In the genomic region with DNA sequence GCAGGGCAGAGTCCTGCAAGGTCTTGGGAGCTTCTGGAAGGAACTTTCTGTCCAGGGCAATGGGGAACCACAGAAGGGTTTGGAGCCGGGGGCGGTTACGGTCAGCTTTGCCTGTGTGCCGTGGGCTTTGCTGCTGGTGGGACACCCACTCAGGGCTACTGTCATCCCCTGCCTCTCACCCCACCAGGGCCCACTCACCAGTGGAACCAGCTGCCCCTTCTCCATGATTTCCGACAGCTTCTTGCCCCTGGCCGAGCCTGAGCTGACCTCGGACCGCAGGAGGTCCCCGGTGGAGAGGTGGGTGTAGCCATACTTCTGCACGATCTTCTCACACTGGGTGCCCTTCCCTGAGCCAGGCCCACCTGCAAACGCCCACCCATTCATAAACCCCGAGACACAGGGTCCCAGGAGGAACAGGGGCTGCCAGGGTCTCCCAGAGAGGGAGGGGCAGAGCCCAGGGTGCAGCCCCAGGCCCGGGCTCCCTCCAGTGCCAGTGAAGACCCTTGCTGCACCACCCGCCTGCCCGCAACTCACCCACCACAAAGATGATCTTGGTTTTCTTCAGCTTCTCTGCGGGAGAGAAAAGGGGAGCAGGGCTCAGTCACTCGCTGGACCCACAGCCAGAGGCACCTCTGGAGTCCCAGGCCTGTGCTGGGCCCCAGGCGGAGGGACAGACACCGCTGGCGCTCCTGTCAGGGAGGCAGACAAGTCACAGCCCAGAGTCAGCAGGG, we compare ENCODE assay signal across 17 cellular contexts. TPM values are rescaled to one million over a fixed set of nuclear protein-coding genes. Genes with fewer than 3 reads are reported as not detected.
DNase-seq lines count a peak whose midpoint lies in the region; ATAC-seq and TF ChIP-seq lines count a peak whose summit lies in the region.
"Had no signal": no experiment of that assay in that cellular context is flagged by ENCODE, and none has a peak within 500 bp of the region (broad histone marks: within the 10 kb centered on the region; RNA-seq: fewer than 3 reads in every experiment).

No MANE protein-coding gene starts in this region.

- no peaks in the 10 kb centered on the region for H3K79me2 ChIP-seq in neural progenitor cell (ENCODE audit: low read depth)

- no peaks in the 10 kb centered on the region for H3K27me3 ChIP-seq in NT2/D1 (ENCODE audit: insufficient read depth, insufficient read length)
- H3K27me3 ChIP-seq in neural progenitor cell, result no peaks in the 10 kb centered on the region
- H3K27me3 ChIP-seq in tibial artery, result no peaks in the 10 kb centered on the region

- H3K4me2 ChIP-seq in neural progenitor cell, result no peak overlapping the region
- H3K4me2 ChIP-seq: KMS-11 had no signal

- H3K9me3 Mint-ChIP-seq in brain, result no peaks in the 10 kb centered on the region
- no peaks in the 10 kb centered on the region for H3K9me3 Mint-ChIP-seq in neural progenitor cell
- H3K9me3 Mint-ChIP-seq: CD8-positive, alpha-beta T cell had no signal

- peak overlapping the region in 4 of 5 experiments; percentile 28 to 89 (median 67) for H3K27ac Mint-ChIP-seq in brain
- peak overlapping the region; percentile 97 for H3K27ac Mint-ChIP-seq in neural progenitor cell
- H3K27ac Mint-ChIP-seq: B cell; CD8-positive, alpha-beta T cell had no signal

- H3F3A ChIP-seq in neural progenitor cell (ENCODE audit: low read depth), result no peaks in the 10 kb centered on the region

- H3K4me3 Mint-ChIP-seq in brain (peak overlapping the region; percentile 12 to 57 (median 26)), neural progenitor cell (peak overlapping the region; percentile 63)
- H3K4me3 Mint-ChIP-seq: B cell; CD8-positive, alpha-beta T cell had no signal

- H3K27me3 Mint-ChIP-seq in brain (no peaks in the 10 kb centered on the region), neural progenitor cell (ENCODE audit: insufficient read depth, low read depth) (peaks cover 8% of the 10 kb centered on the region)
- H3K27me3 Mint-ChIP-seq: B cell had no signal

- TF ChIP-seq CTCF in brain (conservative IDR thresholded peaks at IDR 0.05) (no peak), neural progenitor cell (IDR thresholded peaks at IDR 0.05) (no peak), tibial artery (IDR thresholded peaks at IDR 0.05) (no peak)

- H3K9me3 ChIP-seq in NT2/D1 (ENCODE audit: insufficient read depth, low read length) (no peaks in the 10 kb centered on the region), neural progenitor cell (ENCODE audit: low read depth) (no peaks in the 10 kb centered on the region), tibial artery (no peaks in the 10 kb centered on the region)

- no peak for ATAC-seq in HG03108 (IDR thresholded peaks at IDR 0.05; ENCODE audit: unreplicated experiment)
- ATAC-seq: CD8-positive, alpha-beta T cell; HCT116 had no signal

- peaks cover 15% of the 10 kb centered on the region for H3K36me3 Mint-ChIP-seq in brain
- no peaks in the 10 kb centered on the region for H3K36me3 Mint-ChIP-seq in neural progenitor cell
- H3K36me3 Mint-ChIP-seq: CD8-positive, alpha-beta T cell had no signal

- no peak overlapping the region for H3K27ac ChIP-seq in neural progenitor cell
- peak overlapping the region; percentile 76 to 81 for H3K27ac ChIP-seq in tibial artery
- H3K27ac ChIP-seq: HL-60, KMS-11 had no signal

- DNase-seq in NT2/D1 (ENCODE audit: low read depth, low spot score) (no peak), neural progenitor cell (ENCODE audit: low spot score) (no peak), tibial artery (no peak), activated gamma-delta T cell (lab: John Stamatoyannopoulos, UW) (no peak)
- DNase-seq in stimulated activated CD4-positive, alpha-beta T cell treated with anti-CD3 and anti-CD28 coated beads, Interleukin-2, amount 100 ng/mL, for 24 hours, result no peak
- DNase-seq: CD8-positive, alpha-beta T cell; DND-41; GDM1; NCI-H1092; NCI-H1694; SIG-M5 had no signal

- H4K20me1 ChIP-seq in neural progenitor cell (ENCODE audit: low read depth), result no peaks in the 10 kb centered on the region

- H3K4me3 ChIP-seq in NT2/D1 (ENCODE audit: insufficient read length, low read depth), result no peak overlapping the region
- H3K4me3 ChIP-seq in neural progenitor cell, result no peak overlapping the region
- H3K4me3 ChIP-seq in tibial artery, result no peak overlapping the region

- no peak overlapping the region for H2AFZ ChIP-seq in neural progenitor cell (replicated peaks)

- intact Hi-C loops in tibial artery (cut with DNase I; ENCODE audit: low total_unique reads), result loop anchor here (5.0 kb wide), 2 partner anchors 85 to 135 kb away; a partner anchor contains a TSS

- H3K4me1 ChIP-seq in NT2/D1 (ENCODE audit: insufficient read depth, insufficient read length), result peaks cover 41% of the 10 kb centered on the region
- H3K4me1 ChIP-seq in neural progenitor cell, result peaks cover 8% of the 10 kb centered on the region
- H3K4me1 ChIP-seq in tibial artery, result peaks cover 0 to 44% (median 43%) of the 10 kb centered on the region in 4 donors

- H3K4me1 Mint-ChIP-seq in brain (peaks cover 46% of the 10 kb centered on the region), neural progenitor cell (peaks cover 48% of the 10 kb centered on the region)

- H3K9ac ChIP-seq in NT2/D1 (ENCODE audit: insufficient read length, low read depth) (peak overlapping the region; percentile 39), neural progenitor cell (no peak overlapping the region)
- H3K9ac ChIP-seq: KMS-11 had no signal

- H3K36me3 ChIP-seq in NT2/D1 (ENCODE audit: insufficient read depth, insufficient read length, low read length) (peaks cover 46% of the 10 kb centered on the region), neural progenitor cell (no peaks in the 10 kb centered on the region), tibial artery (peaks cover 5 to 55% (median 42%) of the 10 kb centered on the region in 3 donors)

RNA-seq across cellular contexts. Expression of a gene that starts 4.8 kb away (rescaled TPM):
- polyA plus RNA-seq in brain (ENCODE audit: insufficient read depth, low read depth, low replicate concordance), result 245 TPM
- total RNA-seq in neural progenitor cell (ENCODE audit: low replicate concordance), result 20.5 and 25.6 TPM in 2 replicates

RNA-seq across cellular contexts. Expression of a gene that starts 18.2 kb away (rescaled TPM):
- 47.3 TPM for polyA plus RNA-seq in brain (ENCODE audit: insufficient read depth, low read depth, low replicate concordance)
- 0.19 TPM in 1 of 2 replicates, not detected in the other for total RNA-seq in neural progenitor cell (ENCODE audit: low replicate concordance)

RNA-seq across cellular contexts. Expression of a gene that starts 26.7 kb away (rescaled TPM):
- 83.6 TPM for polyA plus RNA-seq in brain (ENCODE audit: insufficient read depth, low read depth, low replicate concordance)
- total RNA-seq in neural progenitor cell (ENCODE audit: low replicate concordance), result 14.3 and 42.7 TPM in 2 replicates

RNA-seq across cellular contexts. Expression of a gene that starts 44.2 kb away (rescaled TPM):
- 19.2 TPM for polyA plus RNA-seq in brain (ENCODE audit: insufficient read depth, low read depth, low replicate concordance)
- total RNA-seq in neural progenitor cell (ENCODE audit: low replicate concordance), result 5.5 and 11.1 TPM in 2 replicates

RNA-seq across cellular contexts. Expression of a gene that starts 57.9 kb away (rescaled TPM):
- 2.4 TPM for polyA plus RNA-seq in brain (ENCODE audit: insufficient read depth, low read depth, low replicate concordance)
- total RNA-seq in neural progenitor cell (ENCODE audit: low replicate concordance), result 1.4 and 8.8 TPM in 2 replicates
